Comparison of ENCODE assay signal across 14 cellular contexts in genomic region chr7:158274404-158274811, GRCh38.
"Had no signal": no experiment of that assay in that cellular context is flagged by ENCODE, and none has a peak within 500 bp of the region (broad histone marks: within the 10 kb centered on the region; RNA-seq: fewer than 3 reads in every experiment).

No MANE protein-coding gene starts in this region.

- ATAC-seq: activated T-helper 17 cell treated with anti-CD3 and anti-CD28 coated beads, Interleukin-2, amount 50 U/mL, for 72 hours had no signal

- H3K27me3 Mint-ChIP-seq: activated B cell treated with CpG ODN at 0.5 μM for 24 hours; activated CD4-positive, alpha-beta T cell treated with anti-CD3 and anti-CD28 coated beads, Interleukin-2, amount 10 ng/mL, durations not matched to agents 7 days and 5 days; activated naive CD4-positive, alpha-beta T cell treated with anti-CD3 and anti-CD28 coated beads, Interleukin-2, amount 50 U/mL, for 24 hours; activated T-helper 17 cell treated with anti-CD3 and anti-CD28 coated beads, Interleukin-2, amount 50 U/mL, for 72 hours; brain had no signal

- H3K4me1 Mint-ChIP-seq: activated B cell treated with CpG ODN at 0.5 μM for 24 hours; activated CD4-positive, alpha-beta T cell treated with anti-CD3 and anti-CD28 coated beads, Interleukin-2, amount 10 ng/mL, durations not matched to agents 7 days and 5 days; activated naive CD4-positive, alpha-beta T cell treated with anti-CD3 and anti-CD28 coated beads, Interleukin-2, amount 50 U/mL, for 24 hours; activated T-helper 17 cell treated with anti-CD3 and anti-CD28 coated beads, Interleukin-2, amount 50 U/mL, for 72 hours; endodermal cell had no signal

- H3K4me3 Mint-ChIP-seq: activated B cell treated with CpG ODN at 0.5 μM for 24 hours; activated CD4-positive, alpha-beta T cell treated with anti-CD3 and anti-CD28 coated beads, Interleukin-2, amount 10 ng/mL, durations not matched to agents 7 days and 5 days; activated naive CD4-positive, alpha-beta T cell treated with anti-CD3 and anti-CD28 coated beads, Interleukin-2, amount 50 U/mL, for 24 hours; activated T-helper 17 cell treated with anti-CD3 and anti-CD28 coated beads, Interleukin-2, amount 50 U/mL, for 72 hours; brain; endodermal cell; T-helper 1 cell treated with Interleukin-12 subunit alpha and Interleukin-12 subunit beta and Interleukin-4 antibody, amounts not matched to agents 30 μg/mL and 1 μg/mL, for 36 hours had no signal

- H3K9me3 Mint-ChIP-seq: activated naive CD4-positive, alpha-beta T cell treated with anti-CD3 and anti-CD28 coated beads, Interleukin-2, amount 50 U/mL, for 24 hours; activated T-helper 17 cell treated with anti-CD3 and anti-CD28 coated beads, Interleukin-2, amount 50 U/mL, for 72 hours had no signal

- DNase-seq: activated B cell treated with CpG ODN at 0.5 μM for 24 hours; activated CD4-positive, alpha-beta T cell treated with anti-CD3 and anti-CD28 coated beads, Interleukin-2, amount 10 ng/mL, durations not matched to agents 7 days and 5 days; activated T-cell treated with anti-CD3 and anti-CD28 coated beads for 4 hours; cerebellar nuclear complex; dermis blood vessel endothelial cell; endodermal cell; erythroblast; hippocampal formation; stimulated activated CD4-positive, alpha-beta T cell treated with anti-CD3 and anti-CD28 coated beads, Interleukin-1b, Interleukin-23, amount 100 ng/mL, for 48 hours; stimulated activated naive CD4-positive, alpha-beta T cell treated with Interleukin-2 at 50 U/mL for 16 hours had no signal

- H3K27ac Mint-ChIP-seq: activated B cell treated with CpG ODN at 0.5 μM for 24 hours; activated CD4-positive, alpha-beta T cell treated with anti-CD3 and anti-CD28 coated beads, Interleukin-2, amount 10 ng/mL, durations not matched to agents 7 days and 5 days; activated naive CD4-positive, alpha-beta T cell treated with anti-CD3 and anti-CD28 coated beads, Interleukin-2, amount 50 U/mL, for 24 hours; activated T-helper 17 cell treated with anti-CD3 and anti-CD28 coated beads, Interleukin-2, amount 50 U/mL, for 72 hours; endodermal cell; T-helper 1 cell treated with Interleukin-12 subunit alpha and Interleukin-12 subunit beta and Interleukin-4 antibody, amounts not matched to agents 30 μg/mL and 1 μg/mL, for 36 hours had no signal

- H3K36me3 Mint-ChIP-seq: activated naive CD4-positive, alpha-beta T cell treated with anti-CD3 and anti-CD28 coated beads, Interleukin-2, amount 50 U/mL, for 24 hours; brain had no signal
